In the genomic region with DNA sequence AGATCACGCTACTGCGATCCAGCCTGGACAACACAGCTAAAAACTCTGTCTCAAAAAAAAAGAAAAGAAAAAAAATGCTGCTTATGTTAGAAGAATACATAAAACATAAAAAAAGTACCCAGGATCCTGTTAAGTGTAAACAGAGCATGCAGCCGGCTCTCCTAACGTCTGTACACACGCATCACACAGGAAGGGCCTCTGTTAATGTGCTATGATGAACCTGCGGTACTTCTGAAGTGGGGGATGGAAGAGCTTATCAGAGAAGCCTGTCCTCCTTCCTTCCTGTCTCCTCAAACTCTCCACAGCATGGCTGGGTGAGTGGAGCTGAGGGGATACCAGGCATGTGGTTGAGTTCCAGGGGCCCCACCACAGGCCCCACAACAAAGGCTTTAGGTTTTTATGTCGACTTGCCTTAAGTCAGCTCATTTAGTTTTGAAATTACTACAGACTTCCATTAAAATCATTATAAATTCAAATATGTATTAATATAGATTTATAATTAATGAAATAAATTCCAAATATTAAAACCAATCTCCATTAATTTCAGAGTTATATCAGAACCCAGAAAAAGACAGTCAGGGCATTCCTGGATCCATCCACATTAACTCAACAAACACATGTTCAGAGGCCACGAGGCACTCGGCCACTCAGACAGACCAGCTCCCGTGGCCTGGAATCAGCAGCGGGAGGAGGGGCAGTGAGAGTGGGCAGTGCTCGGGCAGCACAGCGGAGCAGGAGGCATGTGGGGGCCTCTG, we compare ENCODE assay signal across 1 cellular context.
TF ChIP-seq lines count a peak whose summit lies in the region.

No MANE protein-coding gene starts in this region.

TF ChIP-seq in GM12878, 131 proteins besides CTCF, POLR2A, EP300 and RAD21:
- TF ChIP-seq RUNX3 (IDR thresholded peaks at IDR 0.05; ENCODE audit: low read length) (peak; percentile 66; the same call in 1 of the 2 replicates), EGR1 (IDR thresholded peaks at IDR 0.05; ENCODE audit: borderline replicate concordance in 1 of 2, low read depth in 2 of 2, low read length in 2 of 2) (no peak)
